26 cellular contexts compared by ENCODE assay signal in genomic region chr22:49237703-49238102, GRCh38.
"Had no signal": no experiment of that assay in that cellular context is flagged by ENCODE, and none has a peak within 500 bp of the region (broad histone marks: within the 10 kb centered on the region; RNA-seq: fewer than 3 reads in every experiment).

No MANE protein-coding gene starts in this region.

- H3K4me1 ChIP-seq: heart left ventricle, left lung, psoas muscle, right lobe of liver, thyroid gland, transverse colon, upper lobe of right lung had no signal

- H3K4me3 ChIP-seq: heart left ventricle, left lung, lung, neural progenitor cell, ovary, psoas muscle, right lobe of liver, smooth muscle cell, thyroid gland, transverse colon, upper lobe of right lung had no signal

- H3K4me3 Mint-ChIP-seq: immature natural killer cell; naive thymus-derived CD8-positive, alpha-beta T cell; nephron; neural progenitor cell; stimulated activated memory B cell treated with anti-CD40 and anti-IgM and Interleukin-4, amounts not matched to agents 10 μg/mL and 1 μg/mL and 100 μg/mL, for 72 hours; stimulated activated naive CD8-positive, alpha-beta T cell treated with anti-CD3 and anti-CD28 coated beads, Interleukin-15, amount 100 ng/mL, for 72 hours had no signal

- H3K4me1 Mint-ChIP-seq: immature natural killer cell; naive thymus-derived CD8-positive, alpha-beta T cell; nephron; stimulated activated memory B cell treated with anti-CD40 and anti-IgM and Interleukin-4, amounts not matched to agents 10 μg/mL and 1 μg/mL and 100 μg/mL, for 72 hours; stimulated activated naive CD8-positive, alpha-beta T cell treated with anti-CD3 and anti-CD28 coated beads, Interleukin-15, amount 100 ng/mL, for 72 hours had no signal

- H3K36me3 ChIP-seq: heart left ventricle, left lung, neural progenitor cell, neutrophil, ovary, right lobe of liver, thyroid gland, transverse colon, upper lobe of right lung had no signal

- H3K9me3 ChIP-seq: heart left ventricle, left lung, neutrophil, ovary, psoas muscle, right lobe of liver, thyroid gland, transverse colon, upper lobe of right lung had no signal

- H3K36me3 Mint-ChIP-seq: immature natural killer cell; naive thymus-derived CD8-positive, alpha-beta T cell; neural progenitor cell; stimulated activated memory B cell treated with anti-CD40 and anti-IgM and Interleukin-4, amounts not matched to agents 10 μg/mL and 1 μg/mL and 100 μg/mL, for 72 hours had no signal

- H3K27ac ChIP-seq: heart left ventricle, left lung, neural progenitor cell, neutrophil, ovary, psoas muscle, right lobe of liver, thyroid gland, transverse colon, upper lobe of right lung had no signal

- ATAC-seq: heart left ventricle; left colon; left lung; naive thymus-derived CD8-positive, alpha-beta T cell; psoas muscle; right lobe of liver; stimulated activated memory B cell treated with anti-CD40 and anti-IgM and Interleukin-4, amounts not matched to agents 10 μg/mL and 1 μg/mL and 100 μg/mL, for 72 hours; stimulated activated naive CD8-positive, alpha-beta T cell treated with anti-CD3 and anti-CD28 coated beads, Interleukin-15, amount 100 ng/mL, for 72 hours; upper lobe of right lung had no signal

- H3K27me3 ChIP-seq: neural progenitor cell, neutrophil, ovary, right lobe of liver, thyroid gland, transverse colon had no signal

- DNase-seq: heart left ventricle; hypothalamus; immature natural killer cell; left colon; left lung; naive thymus-derived CD8-positive, alpha-beta T cell; occipital lobe; psoas muscle; stimulated activated CD4-positive, alpha-beta T cell treated with anti-CD3 and anti-CD28 coated beads, Interleukin-1b, Interleukin-23, amount 100 ng/mL, for 48 hours; stimulated activated CD4-positive, alpha-beta T cell treated with anti-CD3 and anti-CD28 coated beads, Interleukin-2, amount 100 ng/mL, for 48 hours; stimulated activated CD4-positive, alpha-beta T cell treated with anti-CD3 and anti-CD28 coated beads, Interleukin-4, amount 100 ng/mL, for 4 hours; stimulated activated CD8-positive, alpha-beta memory T cell treated with anti-CD3 and anti-CD28 coated beads, Interleukin-4, amount 100 ng/mL, for 48 hours; stimulated activated naive CD4-positive, alpha-beta T cell treated with Interleukin-2 at 50 U/mL for 16 hours; stimulated activated naive CD8-positive, alpha-beta T cell treated with anti-CD3 and anti-CD28 coated beads, Interleukin-15, amount 100 ng/mL, for 72 hours; substantia nigra; thyroid gland; transverse colon; upper lobe of right lung had no signal

- H3K27ac Mint-ChIP-seq: immature natural killer cell; naive thymus-derived CD8-positive, alpha-beta T cell; nephron; neural progenitor cell; stimulated activated memory B cell treated with anti-CD40 and anti-IgM and Interleukin-4, amounts not matched to agents 10 μg/mL and 1 μg/mL and 100 μg/mL, for 72 hours had no signal

- H3K9me3 Mint-ChIP-seq: immature natural killer cell; naive thymus-derived CD8-positive, alpha-beta T cell; nephron; neural progenitor cell; stimulated activated naive CD8-positive, alpha-beta T cell treated with anti-CD3 and anti-CD28 coated beads, Interleukin-15, amount 100 ng/mL, for 72 hours had no signal
